ENCODE assay signal across 11 cellular contexts in genomic region chr6:13431861-13432465, GRCh38. TPM values are rescaled to one million over a fixed set of nuclear protein-coding genes. Genes with fewer than 3 reads are reported as not detected.
A peak's percentile ranks its signal among the peaks of the same experiment; 100 is the strongest.
DNase-seq lines count a peak whose midpoint lies in the region; ATAC-seq, FAIRE-seq and TF ChIP-seq lines count a peak whose summit lies in the region.
"Had no signal": no experiment of that assay in that cellular context is flagged by ENCODE, and none has a peak within 500 bp of the region (broad histone marks: within the 10 kb centered on the region; RNA-seq: fewer than 3 reads in every experiment).

No MANE protein-coding gene starts in this region.

- no peak for DNase-seq in left ventricle myocardium inferior
- DNase-seq in Right ventricle myocardium inferior (ENCODE audit: missing footprints), result no peak
- peak; percentile 75 for DNase-seq in activated CD4-positive, alpha-beta T cell treated with anti-CD3 and anti-CD28 coated beads, Interleukin-2, amount 10 ng/mL, durations not matched to agents 24 days and 14 days
- peak; percentile 33 for DNase-seq in fibroblast of mammary gland (ENCODE audit: low read depth)
- no peak for DNase-seq in upper lobe of left lung
- DNase-seq in NCI-H774 (lab: John Stamatoyannopoulos, UW), result no peak
- DNase-seq in frontal cortex (ENCODE audit: low spot score in 2 of 2), result no peak
- DNase-seq: activated CD4-positive, CD25-positive, alpha-beta regulatory T cell treated with anti-CD3 and anti-CD28 coated beads, Interleukin-2, amount 50 U/mL, for 72 hours; NCI-H2227 treated with DMSO at 0.1 percent for 48 hours; occipital lobe had no signal

- no peak for TF ChIP-seq EP300 in upper lobe of left lung (IDR thresholded peaks at IDR 0.05)

- intact Hi-C loops in left ventricle myocardium inferior (cut with micrococcal nuclease), result no loop called here
- intact Hi-C loops in Right ventricle myocardium inferior (cut with DNase I), result no loop called here
- intact Hi-C loops in activated CD4-positive, alpha-beta T cell treated with anti-CD3 and anti-CD28 coated beads, Interleukin-2, amount 10 ng/mL, durations not matched to agents 24 days and 14 days (cut with micrococcal nuclease), result loop anchor here (1.0 kb wide), 2 partner anchors 22 to 76 kb away; no protein-coding TSS in a partner anchor

- peak overlapping the region; percentile 55 for H3K4me3 Mint-ChIP-seq in activated CD4-positive, alpha-beta T cell treated with anti-CD3 and anti-CD28 coated beads, Interleukin-2, amount 10 ng/mL, durations not matched to agents 24 days and 14 days

- H3K4me3 ChIP-seq in left ventricle myocardium inferior (no peak overlapping the region), fibroblast of mammary gland (ENCODE audit: control insufficient read depth, low read depth, low read length) (no peak overlapping the region), upper lobe of left lung (no peak overlapping the region)

- TF ChIP-seq CTCF in left ventricle myocardium inferior (IDR thresholded peaks at IDR 0.05; ENCODE audit: borderline replicate concordance), result no peak
- no peak for TF ChIP-seq CTCF in fibroblast of mammary gland (conservative IDR thresholded peaks at IDR 0.05; ENCODE audit: control insufficient read depth, insufficient read depth, low read depth, low read length)
- no peak for TF ChIP-seq CTCF in upper lobe of left lung (IDR thresholded peaks at IDR 0.05)

- H3K36me3 ChIP-seq in left ventricle myocardium inferior (no peaks in the 10 kb centered on the region), upper lobe of left lung (no peaks in the 10 kb centered on the region)

- no peak for ATAC-seq in Right ventricle myocardium inferior
- ATAC-seq in upper lobe of left lung (ENCODE audit: low FRiP score in 2 of 2), result no peak
- no peak for ATAC-seq in HG02571 (IDR thresholded peaks at IDR 0.05; ENCODE audit: unreplicated experiment)

- no peaks in the 10 kb centered on the region for H3K27me3 Mint-ChIP-seq in activated CD4-positive, alpha-beta T cell treated with anti-CD3 and anti-CD28 coated beads, Interleukin-2, amount 10 ng/mL, durations not matched to agents 24 days and 14 days

- no peak for TF ChIP-seq POLR2A in upper lobe of left lung (IDR thresholded peaks at IDR 0.05)

- peak overlapping the region; percentile 81 for H3K27ac Mint-ChIP-seq in activated CD4-positive, alpha-beta T cell treated with anti-CD3 and anti-CD28 coated beads, Interleukin-2, amount 10 ng/mL, durations not matched to agents 24 days and 14 days

- H3K27ac ChIP-seq in left ventricle myocardium inferior (replicated peaks), result peak overlapping the region; percentile 18
- H3K27ac ChIP-seq in upper lobe of left lung, result peak overlapping the region in 3 of 4 donors; percentile 9 to 53 (median 32)

- H3K4me1 ChIP-seq in left ventricle myocardium inferior (peaks cover 91% of the 10 kb centered on the region), upper lobe of left lung (peaks cover 44 to 89% (median 47%) of the 10 kb centered on the region in 4 donors)

- peaks cover 9% of the 10 kb centered on the region for H3K9me3 Mint-ChIP-seq in activated CD4-positive, alpha-beta T cell treated with anti-CD3 and anti-CD28 coated beads, Interleukin-2, amount 10 ng/mL, durations not matched to agents 24 days and 14 days

- peaks cover 18% of the 10 kb centered on the region for H3K36me3 Mint-ChIP-seq in activated CD4-positive, alpha-beta T cell treated with anti-CD3 and anti-CD28 coated beads, Interleukin-2, amount 10 ng/mL, durations not matched to agents 24 days and 14 days (ENCODE audit: low read depth)

- H3K27me3 ChIP-seq in left ventricle myocardium inferior (ENCODE audit: low read depth) (no peaks in the 10 kb centered on the region), upper lobe of left lung (no peaks in the 10 kb centered on the region)

- WGBS in upper lobe of left lung, 2 donors, result 57 to 61% methylated on average over 5 of the region's 5 CpGs

- no peak for FAIRE-seq in frontal cortex (lab: Jason Lieb, UNC)

- H3K9me3 ChIP-seq in left ventricle myocardium inferior (replicated peaks) (peaks cover 4% of the 10 kb centered on the region), upper lobe of left lung (no peaks in the 10 kb centered on the region)

- H3K4me1 Mint-ChIP-seq in activated CD4-positive, alpha-beta T cell treated with anti-CD3 and anti-CD28 coated beads, Interleukin-2, amount 10 ng/mL, durations not matched to agents 24 days and 14 days, result peaks cover 70% of the 10 kb centered on the region

RNA-seq across cellular contexts. Expression of gene GFOD1, which starts 55.4 kb away (rescaled TPM):
- 51.6 TPM for total RNA-seq in left ventricle myocardium inferior
- 38.8 TPM for total RNA-seq in Right ventricle myocardium inferior
- total RNA-seq in activated CD4-positive, alpha-beta T cell treated with anti-CD3 and anti-CD28 coated beads, Interleukin-2, amount 10 ng/mL, durations not matched to agents 24 days and 14 days, result 9.8 and 10.2 TPM in 2 replicates
- 10 to 100 TPM; 22.8 to 37.7 (median 25.8) TPM for total RNA-seq in upper lobe of left lung
- total RNA-seq in frontal cortex, result 32.2 TPM

Comparison
In these comparisons a context has a peak if more than half of its experiments do, and no peak if none do; other contexts are left out.
1. DNase-seq: peak in activated CD4-positive, alpha-beta T cell treated with anti-CD3 and anti-CD28 coated beads, Interleukin-2, amount 10 ng/mL, durations not matched to agents 24 days and 14 days (single experiment) and fibroblast of mammary gland (single experiment); none in left ventricle myocardium inferior (single experiment), Right ventricle myocardium inferior (single experiment), upper lobe of left lung (0 of 2), NCI-H774 (single experiment) and frontal cortex (0 of 2).